ENCODE assay signal across 17 cellular contexts in the genomic region with DNA sequence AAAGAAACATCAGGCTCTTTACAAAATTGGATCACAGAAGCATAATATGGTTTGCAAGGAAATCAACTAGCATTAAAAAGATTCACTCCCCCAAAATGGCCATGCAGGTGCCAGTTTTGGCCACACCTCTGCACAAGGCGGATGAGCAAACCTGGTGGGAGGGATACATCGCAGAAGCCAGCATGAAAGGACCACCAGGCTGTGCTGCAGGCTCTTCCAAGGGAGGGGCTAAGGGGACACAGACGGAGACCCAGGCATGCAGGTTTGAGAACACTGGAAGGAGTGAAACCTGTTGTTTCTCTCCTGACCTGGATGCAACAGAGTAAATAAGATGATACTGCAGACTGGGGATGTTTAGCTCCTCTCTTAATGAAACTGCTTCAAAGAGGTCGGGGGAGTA.
DNase-seq lines count a peak whose midpoint lies in the region; ATAC-seq and TF ChIP-seq lines count a peak whose summit lies in the region.
"Had no signal": no experiment of that assay in that cellular context is flagged by ENCODE, and none has a peak within 500 bp of the region (broad histone marks: within the 10 kb centered on the region; RNA-seq: fewer than 3 reads in every experiment).

No MANE protein-coding gene starts in this region.

- H3K4me3 ChIP-seq in WERI-Rb-1 (ENCODE audit: low read depth, low read length) = no peak overlapping the region
- no peak overlapping the region for H3K4me3 ChIP-seq in endodermal cell (ENCODE audit: low read length)
- H3K4me3 ChIP-seq: GM23338 had no signal

- H3K4me1 ChIP-seq in endodermal cell (ENCODE audit: control insufficient read depth, insufficient read depth, low read length) = peaks cover 3% of the 10 kb centered on the region

- no peaks in the 10 kb centered on the region for H3K4me1 Mint-ChIP-seq in endodermal cell
- H3K4me1 Mint-ChIP-seq: CD4-positive, alpha-beta memory T cell; GM23338 had no signal

- H3K36me3 Mint-ChIP-seq in endodermal cell (ENCODE audit: low read depth) = no peaks in the 10 kb centered on the region
- H3K36me3 Mint-ChIP-seq: CD4-positive, alpha-beta memory T cell had no signal

- H3K27me3 ChIP-seq in WERI-Rb-1 (ENCODE audit: insufficient read depth, low read depth, severe bottlenecking) (no peaks in the 10 kb centered on the region), endodermal cell (ENCODE audit: control insufficient read depth, insufficient read depth, low read length, poor library complexity, severe bottlenecking) (no peaks in the 10 kb centered on the region)

- no peak overlapping the region for H3K4me3 Mint-ChIP-seq in endodermal cell
- H3K4me3 Mint-ChIP-seq: CD4-positive, alpha-beta memory T cell; GM23338 had no signal

- ATAC-seq in stimulated activated naive CD8-positive, alpha-beta T cell treated with anti-CD3 and anti-CD28 coated beads, Interleukin-15, Interleukin-2, amounts not matched to agents 100 U/mL and 50 U/mL, for 24 hours = no peak
- ATAC-seq: GM23338, HCT116 had no signal

- TF ChIP-seq CTCF in WERI-Rb-1 (IDR thresholded peaks at IDR 0.05; ENCODE audit: low read depth, low read length) (peak; percentile 22; the same call in 1 of the 2 replicates), endodermal cell (conservative IDR thresholded peaks at IDR 0.05) (peak; percentile 56)

- H3K9me3 ChIP-seq in WERI-Rb-1 (ENCODE audit: severe bottlenecking) (no peaks in the 10 kb centered on the region), endodermal cell (ENCODE audit: control insufficient read depth, low read length) (no peaks in the 10 kb centered on the region)

- no peak overlapping the region for H3K9ac ChIP-seq in endodermal cell (ENCODE audit: extremely low read depth, low read length, poor library complexity, severe bottlenecking)

- H3K36me3 ChIP-seq in WERI-Rb-1 (no peaks in the 10 kb centered on the region), endodermal cell (ENCODE audit: control insufficient read depth, insufficient read depth, low read length) (no peaks in the 10 kb centered on the region)

- peak; percentile 20 for DNase-seq in NCI-H82 (lab: John Stamatoyannopoulos, UW)
- DNase-seq in NCI-H82 treated with DMSO at 0.1 percent for 48 hours (lab: John Stamatoyannopoulos, UW; ENCODE audit: unreplicated experiment) = no peak
- no peak for DNase-seq in WERI-Rb-1
- peak; percentile 64 for DNase-seq in endodermal cell
- no peak for DNase-seq in stimulated activated naive CD8-positive, alpha-beta T cell treated with anti-CD3 and anti-CD28 coated beads, Interleukin-15, Interleukin-2, amounts not matched to agents 100 U/mL and 50 U/mL, for 24 hours
- no peak for DNase-seq in stimulated activated CD4-positive, alpha-beta T cell treated with anti-CD3 and anti-CD28 coated beads, Interleukin-12 subunit alpha, Interleukin-12 subunit beta, amount 100 ng/mL, for 4 hours
- DNase-seq in HK-2 (ENCODE audit: unreplicated experiment) = no peak
- DNase-seq in kidney tubule cell (ENCODE audit: low spot score) = no peak
- DNase-seq: 8988T; AML-193; C1 segment of cervical spinal cord; CD4-positive, alpha-beta memory T cell; DMS153; DMS79 treated with DMSO at 0.1 percent for 48 hours; EL had no signal

- no peaks in the 10 kb centered on the region for H3K27me3 Mint-ChIP-seq in endodermal cell (ENCODE audit: insufficient read depth)
- H3K27me3 Mint-ChIP-seq: CD4-positive, alpha-beta memory T cell had no signal

- peaks cover 13% of the 10 kb centered on the region for H3K9me3 Mint-ChIP-seq in endodermal cell

- 76 to 89% methylated on average over 4 of the region's 4 CpGs for WGBS in endodermal cell (ENCODE audit: insufficient coverage in 1 of 2, insufficient read length in 1 of 2), 2 experiments

- H3K27ac Mint-ChIP-seq in endodermal cell = no peak overlapping the region
- H3K27ac Mint-ChIP-seq: CD4-positive, alpha-beta memory T cell; GM23338 had no signal

- no peak overlapping the region for H3K27ac ChIP-seq in WERI-Rb-1
- H3K27ac ChIP-seq in endodermal cell (ENCODE audit: low read depth, low read length) = no peak overlapping the region

Comparison
In these comparisons a context has a peak if more than half of its experiments do, and no peak if none do; other contexts are left out.
1. DNase-seq: peak in NCI-H82 (single experiment) and endodermal cell (single experiment); none in NCI-H82 treated with DMSO at 0.1 percent for 48 hours (single experiment), WERI-Rb-1 (single experiment), stimulated activated naive CD8-positive, alpha-beta T cell treated with anti-CD3 and anti-CD28 coated beads, Interleukin-15, Interleukin-2, amounts not matched to agents 100 U/mL and 50 U/mL, for 24 hours (single experiment), stimulated activated CD4-positive, alpha-beta T cell treated with anti-CD3 and anti-CD28 coated beads, Interleukin-12 subunit alpha, Interleukin-12 subunit beta, amount 100 ng/mL, for 4 hours (single experiment), HK-2 (single experiment) and kidney tubule cell (single experiment).